ENCODE assay signal across 14 cellular contexts in genomic region chr7:79912213-79912633, GRCh38.
"Had no signal": no experiment of that assay in that cellular context is flagged by ENCODE, and none has a peak within 500 bp of the region (broad histone marks: within the 10 kb centered on the region; RNA-seq: fewer than 3 reads in every experiment).

No MANE protein-coding gene starts in this region.

- ATAC-seq: body of pancreas; left lobe of liver; natural killer cell; stimulated activated effector memory CD8-positive, alpha-beta T cell treated with anti-CD3 and anti-CD28 coated beads, Interleukin-12 subunit alpha, Interleukin-12 subunit beta, amount 100 ng/mL, for 72 hours had no signal

- H3K9me3 ChIP-seq: body of pancreas, uterus had no signal

- H3K4me1 ChIP-seq: body of pancreas, tibial artery, uterus had no signal

- H3K27me3 ChIP-seq: body of pancreas, tibial artery, uterus had no signal

- H3K36me3 ChIP-seq: tibial artery, uterus had no signal

- DNase-seq: activated B cell treated with CpG ODN at 0.5 μM for 24 hours; activated CD4-positive, alpha-beta memory T cell treated with anti-CD3 and anti-CD28 coated beads for 36 hours; activated gamma-delta T cell treated with Interleukin-2 at 50 U/mL for 16 hours; amygdala; body of pancreas; caudate nucleus; erythroblast; islet precursor cell; natural killer cell; posterior cingulate gyrus; tibial artery; uterus had no signal

- H3K36me3 Mint-ChIP-seq: activated CD4-positive, alpha-beta memory T cell treated with anti-CD3 and anti-CD28 coated beads for 36 hours; natural killer cell; stimulated activated effector memory CD8-positive, alpha-beta T cell treated with anti-CD3 and anti-CD28 coated beads, Interleukin-12 subunit alpha, Interleukin-12 subunit beta, amount 100 ng/mL, for 72 hours had no signal

- H3K27ac ChIP-seq: body of pancreas, tibial artery, uterus had no signal

- H3K4me3 Mint-ChIP-seq: activated B cell treated with CpG ODN at 0.5 μM for 24 hours; activated CD4-positive, alpha-beta memory T cell treated with anti-CD3 and anti-CD28 coated beads for 36 hours; natural killer cell; stimulated activated effector memory CD8-positive, alpha-beta T cell treated with anti-CD3 and anti-CD28 coated beads, Interleukin-12 subunit alpha, Interleukin-12 subunit beta, amount 100 ng/mL, for 72 hours had no signal

- H3K4me1 Mint-ChIP-seq: stimulated activated effector memory CD8-positive, alpha-beta T cell treated with anti-CD3 and anti-CD28 coated beads, Interleukin-12 subunit alpha, Interleukin-12 subunit beta, amount 100 ng/mL, for 72 hours had no signal

- H3K27me3 Mint-ChIP-seq: activated B cell treated with CpG ODN at 0.5 μM for 24 hours; activated CD4-positive, alpha-beta memory T cell treated with anti-CD3 and anti-CD28 coated beads for 36 hours had no signal

- H3K27ac Mint-ChIP-seq: activated B cell treated with CpG ODN at 0.5 μM for 24 hours; activated CD4-positive, alpha-beta memory T cell treated with anti-CD3 and anti-CD28 coated beads for 36 hours; natural killer cell; stimulated activated effector memory CD8-positive, alpha-beta T cell treated with anti-CD3 and anti-CD28 coated beads, Interleukin-12 subunit alpha, Interleukin-12 subunit beta, amount 100 ng/mL, for 72 hours had no signal

- H3K4me3 ChIP-seq: body of pancreas, tibial artery, uterus had no signal
